Comparison of ENCODE assay signal across 12 cellular contexts in genomic region chr1:21291964-21292363, GRCh38. TPM values are rescaled to one million over a fixed set of nuclear protein-coding genes. Genes with fewer than 3 reads are reported as not detected.
DNase-seq lines count a peak whose midpoint lies in the region; ATAC-seq, FAIRE-seq and TF ChIP-seq lines count a peak whose summit lies in the region.
"Had no signal": no experiment of that assay in that cellular context is flagged by ENCODE, and none has a peak within 500 bp of the region (broad histone marks: within the 10 kb centered on the region; RNA-seq: fewer than 3 reads in every experiment).

No MANE protein-coding gene starts in this region.

- no peaks in the 10 kb centered on the region; the same call in 1 of the 2 replicates for H3K36me3 ChIP-seq in Karpas-422 (ENCODE audit: insufficient read depth, low read length)
- peaks cover 0 to 1% of the 10 kb centered on the region in 2 experiments; a peak in 1 of 4 replicates for H3K36me3 ChIP-seq in GM12878 (ENCODE audit: control insufficient read depth in 2 of 2, insufficient read depth in 2 of 2, low read length in 1 of 2)
- H3K36me3 ChIP-seq in spleen = peaks cover 0 to 5% (median 0%) of the 10 kb centered on the region in 6 donors
- H3K36me3 ChIP-seq in SJCRH30 = no peaks in the 10 kb centered on the region
- H3K36me3 ChIP-seq: colonic mucosa had no signal

- no peak overlapping the region for H2AFZ ChIP-seq in Karpas-422 (ENCODE audit: low read length)
- H2AFZ ChIP-seq in GM12878 (ENCODE audit: control insufficient read depth, low read depth, low read length) = no peak overlapping the region

- BruUV-seq in GM12878 (replicated peaks; lab: Mats Ljungman, UMichigan) = no TSS peak

- no peaks in the 10 kb centered on the region for H3K36me3 Mint-ChIP-seq in activated CD8-positive, alpha-beta memory T cell treated with anti-CD3 and anti-CD28 coated beads, Interleukin-2, amount 10 ng/mL, durations not matched to agents 7 days and 5 days

- H3K9me3 Mint-ChIP-seq in activated CD8-positive, alpha-beta memory T cell treated with anti-CD3 and anti-CD28 coated beads, Interleukin-2, amount 10 ng/mL, durations not matched to agents 7 days and 5 days (ENCODE audit: low read depth) = no peaks in the 10 kb centered on the region

- TF ChIP-seq POLR2A in GM12878 (IDR thresholded peaks at IDR 0.05; ENCODE audit: low read depth, low read length) (no peak), spleen (IDR thresholded peaks at IDR 0.05) (no peak)

- no peaks in the 10 kb centered on the region for H3K9me2 ChIP-seq in Karpas-422 (replicated peaks; ENCODE audit: insufficient read depth, low read length)

- SMC1A ChIA-PET in GM12878 (lab: Charles Lee; ENCODE audit: uncharacterized antibody, unreplicated experiment) = interaction anchor here (0.9 to 7.7 kb wide), 6 partner anchors 32 to 225 kb away, joined by 3 to 123 read pairs (median 8); no protein-coding TSS in a partner anchor

- TF ChIP-seq EP300 in GM12878 (IDR thresholded peaks at IDR 0.05; ENCODE audit: borderline replicate concordance in 1 of 2, control insufficient read depth in 1 of 2, low read depth in 2 of 2, low read length in 2 of 2) = no peak

- ATAC-seq in activated CD8-positive, alpha-beta memory T cell treated with anti-CD3 and anti-CD28 coated beads, Interleukin-2, amount 10 ng/mL, durations not matched to agents 7 days and 5 days = no peak
- ATAC-seq in GM12878 = no peak

- intact Hi-C loops in GM12878 (cut with micrococcal nuclease; ENCODE audit: unreplicated experiment) = no loop called here
- intact Hi-C loops in spleen (cut with DNase I; ENCODE audit: low total_unique reads) = no loop called here

- RAD21 ChIA-PET in GM12878 (lab: Charles Lee; ENCODE audit: unreplicated experiment) = interaction anchor here (1.1 to 5.5 kb wide), 10 partner anchors 21 to 76 kb away, joined by 3 to 97 read pairs (median 16); no protein-coding TSS in a partner anchor

- no peak overlapping the region for H3K4me3 Mint-ChIP-seq in activated CD8-positive, alpha-beta memory T cell treated with anti-CD3 and anti-CD28 coated beads, Interleukin-2, amount 10 ng/mL, durations not matched to agents 7 days and 5 days

- H3K27me3 Mint-ChIP-seq in activated CD8-positive, alpha-beta memory T cell treated with anti-CD3 and anti-CD28 coated beads, Interleukin-2, amount 10 ng/mL, durations not matched to agents 7 days and 5 days = no peaks in the 10 kb centered on the region

- no peaks in the 10 kb centered on the region for H3K27me3 ChIP-seq in Karpas-422 (ENCODE audit: low read length)
- no peaks in the 10 kb centered on the region for H3K27me3 ChIP-seq in GM12878 (replicated peaks in 1 of 2; ENCODE audit: control insufficient read depth in 2 of 2, insufficient read depth in 2 of 2, low read length in 1 of 2)
- no peaks in the 10 kb centered on the region for H3K27me3 ChIP-seq in spleen (replicated peaks in 1 of 7)
- no peaks in the 10 kb centered on the region for H3K27me3 ChIP-seq in SJCRH30
- H3K27me3 ChIP-seq: colonic mucosa had no signal

- DNase-seq in activated CD8-positive, alpha-beta memory T cell treated with anti-CD3 and anti-CD28 coated beads, Interleukin-2, amount 10 ng/mL, durations not matched to agents 7 days and 5 days = no peak
- DNase-seq in activated CD8-positive, alpha-beta memory T cell treated with anti-CD3 and anti-CD28 coated beads, Interleukin-2, amount 50 U/mL, for 4 hours = no peak
- DNase-seq in Karpas-422 (no peak), GM12878 (ENCODE audit: low read depth, low spot score) (no peak), spleen (no peak), kidney glomerular epithelial cell (lab: John Stamatoyannopoulos, UW) (no peak), SJCRH30 (no peak), NCI-H1105 treated with DMSO at 0.1 percent for 48 hours (lab: John Stamatoyannopoulos, UW) (no peak)
- DNase-seq: colonic mucosa, mammary epithelial cell, NCI-H2171 treated with DMSO at 0.1 percent for 48 hours, SW 1271 had no signal

- TF ChIP-seq RAD21 in GM12878 (IDR thresholded peaks at IDR 0.05; ENCODE audit: insufficient read depth, low read depth, low read length) = no peak

- peak overlapping the region; percentile 91 for H3K4me2 ChIP-seq in Karpas-422 (ENCODE audit: low read depth, low read length, poor library complexity, severe bottlenecking)
- H3K4me2 ChIP-seq in GM12878 (ENCODE audit: control insufficient read depth, insufficient read depth) = peak overlapping the region; percentile 99

- POLR2A ChIA-PET in GM12878 (lab: Charles Lee) = interaction anchor here (1.7 to 7.1 kb wide), 4 partner anchors 32 to 77 kb away, joined by 3 to 88 read pairs (median 64); no protein-coding TSS in a partner anchor

- peak overlapping the region; percentile 98 for H3K27ac ChIP-seq in Karpas-422 (ENCODE audit: low read length)
- H3K27ac ChIP-seq in GM12878 (ENCODE audit: control insufficient read depth, insufficient read depth) = peak overlapping the region; percentile 96
- peak overlapping the region; percentile 79 to 96 (median 94) for H3K27ac ChIP-seq in spleen
- H3K27ac ChIP-seq in SJCRH30 = no peak overlapping the region
- H3K27ac ChIP-seq: colonic mucosa had no signal

- no peak for TF ChIP-seq CTCF in GM12878 (IDR thresholded peaks at IDR 0.05 in 2 of 3, conservative IDR thresholded peaks at IDR 0.05 in 1 of 3; ENCODE audit: control insufficient read depth in 2 of 3, extremely low read depth in 1 of 3, insufficient read depth in 1 of 3, low read depth in 3 of 3, low read length in 3 of 3)
- no peak for TF ChIP-seq CTCF in spleen (IDR thresholded peaks at IDR 0.05 in 8 of 11, conservative IDR thresholded peaks at IDR 0.05 in 3 of 11)

- peaks cover 76% of the 10 kb centered on the region for H3K4me1 Mint-ChIP-seq in activated CD8-positive, alpha-beta memory T cell treated with anti-CD3 and anti-CD28 coated beads, Interleukin-2, amount 10 ng/mL, durations not matched to agents 7 days and 5 days

- H4K20me1 ChIP-seq in Karpas-422 (ENCODE audit: insufficient read depth, low read depth, low read length) = no peaks in the 10 kb centered on the region; the same call in 1 of the 2 replicates
- H4K20me1 ChIP-seq in GM12878 (ENCODE audit: control insufficient read depth, insufficient read depth) = no peaks in the 10 kb centered on the region

- H3K9ac ChIP-seq in Karpas-422 (ENCODE audit: low read length) (peak overlapping the region; percentile 85), GM12878 (ENCODE audit: control insufficient read depth, insufficient read depth, low read length) (no peak overlapping the region)

- H3K79me2 ChIP-seq in Karpas-422 (ENCODE audit: low read length) (peaks cover 45% of the 10 kb centered on the region), GM12878 (ENCODE audit: control insufficient read depth, insufficient read depth, low read length) (no peaks in the 10 kb centered on the region; the same call in 1 of the 2 replicates)

- peak overlapping the region; percentile 71; the same call in 1 of the 2 replicates for H3K4me3 ChIP-seq in Karpas-422 (ENCODE audit: low read length)
- H3K4me3 ChIP-seq in GM12878 = no peak overlapping the region
- no peak overlapping the region for H3K4me3 ChIP-seq in spleen
- H3K4me3 ChIP-seq in SJCRH30 = no peak overlapping the region
- H3K4me3 ChIP-seq: colonic mucosa had no signal

- CTCF ChIA-PET in activated CD8-positive, alpha-beta memory T cell treated with anti-CD3 and anti-CD28 coated beads, Interleukin-2, amount 10 ng/mL, durations not matched to agents 7 days and 5 days (lab: Charles Lee) = interaction anchor here (1.0 to 7.0 kb wide), 9 partner anchors 8 to 77 kb away, joined by 3 to 60 read pairs (median 4); no protein-coding TSS in a partner anchor
- CTCF ChIA-PET in GM12878 (lab: Yijun Ruan, JAX) = interaction anchor here (1.3 to 19.3 kb wide), 6 partner anchors 21 to 60 kb away, joined by 5 to 131 read pairs (median 40); no protein-coding TSS in a partner anchor

- H3K9me3 ChIP-seq in Karpas-422 (ENCODE audit: low read length) = no peaks in the 10 kb centered on the region
- no peaks in the 10 kb centered on the region for H3K9me3 ChIP-seq in GM12878 (replicated peaks; ENCODE audit: control insufficient read depth, insufficient read depth, low read length)
- H3K9me3 ChIP-seq in spleen = no peaks in the 10 kb centered on the region
- no peaks in the 10 kb centered on the region for H3K9me3 ChIP-seq in SJCRH30 (replicated peaks)
- H3K9me3 ChIP-seq: colonic mucosa had no signal

- H3K4me1 ChIP-seq in Karpas-422 (ENCODE audit: low read length) (peaks cover 90% of the 10 kb centered on the region), GM12878 (ENCODE audit: control insufficient read depth, insufficient read depth, low read length) (peaks cover 67% of the 10 kb centered on the region), spleen (peaks cover 43 to 97% (median 90%) of the 10 kb centered on the region in 6 donors), SJCRH30 (peaks cover 41% of the 10 kb centered on the region)
- H3K4me1 ChIP-seq: colonic mucosa had no signal

- FAIRE-seq in GM12878 (lab: Jason Lieb, UNC) = no peak

- 82% methylated on average over 7 of the region's 7 CpGs for WGBS in GM12878 (ENCODE audit: insufficient coverage, insufficient replicate concordance, low lambda C conversion rate, missing lambda C conversion rate)
- 92 to 97% (median 93%) methylated on average over 7 of the region's 7 CpGs for WGBS in spleen, 5 donors

- H3K27ac Mint-ChIP-seq in activated CD8-positive, alpha-beta memory T cell treated with anti-CD3 and anti-CD28 coated beads, Interleukin-2, amount 10 ng/mL, durations not matched to agents 7 days and 5 days = peak overlapping the region; percentile 98

- in situ Hi-C loops in GM12878 (cut with MboI) = no loop called here

RNA-seq across cellular contexts. Expression of gene ECE1, which starts 1.7 kb away (rescaled TPM):
- total RNA-seq in activated CD8-positive, alpha-beta memory T cell treated with anti-CD3 and anti-CD28 coated beads, Interleukin-2, amount 10 ng/mL, durations not matched to agents 7 days and 5 days = 10 to 100 TPM; 46.6 to 87.5 TPM
- total RNA-seq in Karpas-422 (2014; rRNA removed; shearing (Covaris generic); ENCODE audit: low replicate concordance) = 59.9 and 81.7 TPM in 2 replicates
- total RNA-seq in GM12878 (2013; cell fraction: nucleolus; rRNA removed) = 121 and 133 TPM in 2 replicates
- total RNA-seq in GM12878 (2014; rRNA removed) = 39.9 and 40.5 TPM in 2 replicates
- total RNA-seq in GM12878 (2014; rRNA removed; fragmentation: Illumina TruSeq; extraction: Trizol) = 19.2 and 20.4 TPM in 2 replicates
- total RNA-seq in GM12878 (2021) = 81.0 and 81.5 TPM in 2 replicates
- polyA plus RNA-seq in GM12878 (2011; ENCODE audit: low read depth) = 13.5 TPM
- 23.4 and 34.2 TPM in 2 replicates for polyA plus RNA-seq in GM12878 (2011; rRNA removed)
- polyA plus RNA-seq in GM12878 (2011; cell fraction: cytosol; rRNA removed) = 20.8 and 22.4 TPM in 2 replicates
- 46.3 and 47.3 TPM in 2 replicates for polyA plus RNA-seq in GM12878 (2011; cell fraction: nucleus; rRNA removed)
- polyA plus RNA-seq in GM12878 (2012) = 11.0 and 13.7 TPM in 2 replicates
- polyA plus RNA-seq in GM12878 (2014; fragmentation: Illumina TruSeq; extraction: Trizol) = 39.6 and 50.9 TPM in 2 replicates
- 1 to 10 TPM in 1 of 2 experiments, under 1 TPM in 1; 0.97 to 2.4 TPM for polyA plus RNA-seq in GM12878 (2014; fragmentation: Nextera tagmentation; extraction: Ambion mirVana)
- polyA plus RNA-seq in GM12878 (2014; rRNA removed) = 32.2 and 41.0 TPM in 2 replicates
- polyA plus RNA-seq in GM12878 (2016; fragmentation: Nextera tagmentation; extraction: Ambion mirVana) = 10 to 100 TPM; 40.5 to 43.6 TPM
- polyA minus RNA-seq in GM12878 (2011; rRNA and poly(A)+ RNA removed) = 36.1 and 38.8 TPM in 2 replicates
- 15.8 and 16.8 TPM in 2 replicates for polyA minus RNA-seq in GM12878 (2011; cell fraction: cytosol; rRNA and poly(A)+ RNA removed)
- polyA minus RNA-seq in GM12878 (2011; cell fraction: nucleus; rRNA and poly(A)+ RNA removed) = 31.1 and 39.1 TPM in 2 replicates
- 100 to 1,000 TPM in 5 of 7 donors, 10 to 100 TPM in 2; 95.3 to 142 (median 124) TPM for total RNA-seq in spleen
- polyA plus RNA-seq in spleen = 10 to 100 TPM; 17.2 to 44.4 (median 24.1) TPM
- total RNA-seq in SJCRH30 (2014; rRNA removed; shearing (Covaris generic)) = 73.2 and 74.5 TPM in 2 replicates
